In the genomic region with DNA sequence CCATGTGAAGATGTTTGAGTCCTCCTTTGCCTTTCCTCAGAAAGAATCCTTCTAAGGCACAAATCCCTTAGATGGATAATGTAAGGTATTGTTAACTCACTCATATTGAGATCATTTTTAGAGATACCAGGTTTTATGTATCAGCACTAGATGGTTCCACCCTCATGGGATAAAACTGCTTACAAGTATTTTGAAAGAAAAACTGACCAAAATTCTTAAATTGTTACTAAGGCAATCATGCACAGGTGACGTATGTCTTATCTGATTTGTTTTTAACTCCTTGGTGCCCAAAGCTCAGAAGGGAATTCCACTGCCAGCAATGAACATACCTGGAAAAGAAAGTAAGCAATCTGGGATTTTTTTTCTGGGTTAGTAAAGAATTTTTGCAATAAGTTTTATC, we compare ENCODE assay signal across 20 cellular contexts.
DNase-seq lines count a peak whose midpoint lies in the region; ATAC-seq, FAIRE-seq and TF ChIP-seq lines count a peak whose summit lies in the region.
"Had no signal": no experiment of that assay in that cellular context is flagged by ENCODE, and none has a peak within 500 bp of the region (broad histone marks: within the 10 kb centered on the region; RNA-seq: fewer than 3 reads in every experiment).

No MANE protein-coding gene starts in this region.

- CTCF ChIA-PET in HepG2 (lab: Yijun Ruan, JAX; ENCODE audit: low intra/inter-chr PET ratio, low total read pairs), result no interaction called here

- FAIRE-seq in HepG2 (lab: Jason Lieb, UNC), result no peak
- FAIRE-seq: D721Med, GM12878, GM12892, GM18507 had no signal

- no peak overlapping the region for H2AFZ ChIP-seq in HepG2 (ENCODE audit: low read length)
- H2AFZ ChIP-seq in trophoblast cell (ENCODE audit: insufficient read depth, low read length, poor library complexity), result no peak overlapping the region

- H3K4me3 ChIP-seq in HepG2 (replicated peaks in 1 of 3; ENCODE audit: insufficient read depth in 1 of 3, low read depth in 2 of 3, low read length in 3 of 3), result no peak overlapping the region
- H3K4me3 ChIP-seq in right lobe of liver, result no peak overlapping the region
- H3K4me3 ChIP-seq in RWPE2 (ENCODE audit: severe bottlenecking), result no peak overlapping the region
- no peak overlapping the region for H3K4me3 ChIP-seq in trophoblast cell (ENCODE audit: low read depth, low read length)
- H3K4me3 ChIP-seq: BLaER1 treated with 17β-estradiol and CSF1 and Interleukin-3, amounts not matched to agents 10 nM and 100 nM; GM12878 had no signal

- no peak for ATAC-seq in HepG2
- ATAC-seq in right lobe of liver, result no peak
- no peak for ATAC-seq in RWPE2 (ENCODE audit: low read depth)
- ATAC-seq in HG03139 (IDR thresholded peaks at IDR 0.05; ENCODE audit: unreplicated experiment), result no peak
- ATAC-seq: CD8-positive, alpha-beta T cell; GM12878 had no signal

- BruUV-seq in HepG2 (replicated peaks; lab: Mats Ljungman, UMichigan), result TSS peak; percentile 10

- H3K27ac ChIP-seq in HepG2 (ENCODE audit: extremely low read length, insufficient read depth, low read length) (no peak overlapping the region), right lobe of liver (no peak overlapping the region), RWPE2 (ENCODE audit: poor library complexity, severe bottlenecking) (peak overlapping the region; percentile 13), trophoblast cell (ENCODE audit: low read depth, low read length) (no peak overlapping the region)
- H3K27ac ChIP-seq: BLaER1 treated with 17β-estradiol and CSF1 and Interleukin-3, amounts not matched to agents 10 nM and 100 nM; C4-2B had no signal

- H3K79me1 ChIP-seq in trophoblast cell (ENCODE audit: low read length), result peaks cover 16% of the 10 kb centered on the region

- no peak overlapping the region for H2BK12ac ChIP-seq in trophoblast cell (ENCODE audit: low read length)

- no peak overlapping the region for H4K12ac ChIP-seq in trophoblast cell (ENCODE audit: low read depth, low read length)

- POLR2A ChIA-PET in HepG2 (lab: Yijun Ruan, JAX), result no interaction called here

- in situ Hi-C loops in HepG2 (cut with HindIII; ENCODE audit: extremely low pct_ligation_motif_present, low pct_unique_long_range_greater_than_20kb), result no loop called here

- no peak for TF ChIP-seq RAD21 in HepG2 (CRISPR knock-in tag; IDR thresholded peaks at IDR 0.05)

- WGBS in HepG2 (ENCODE audit: low lambda C conversion rate), result 95% methylated on average over 1 of the region's 1 CpG
- 25% methylated on average over 1 of the region's 1 CpG for WGBS in right lobe of liver (ENCODE audit: insufficient coverage, low coverage, low lambda C conversion rate, missing lambda C conversion rate)
- no CpG with 5 or more reads among the region's 1 CpG for WGBS in trophoblast cell (ENCODE audit: extremely low coverage, insufficient coverage, insufficient read length)

- TF ChIP-seq EP300 in HepG2 (IDR thresholded peaks at IDR 0.05; ENCODE audit: low read depth in 2 of 2, low read length in 2 of 2) (no peak), HepG2 (CRISPR knock-in tag; IDR thresholded peaks at IDR 0.05; ENCODE audit: borderline replicate concordance) (no peak)

- no peak for TF ChIP-seq CTCF in HepG2 (CRISPR knock-in tag; IDR thresholded peaks at IDR 0.05)
- TF ChIP-seq CTCF in right lobe of liver (IDR thresholded peaks at IDR 0.05), result no peak
- TF ChIP-seq CTCF in RWPE2 (IDR thresholded peaks at IDR 0.05; ENCODE audit: poor library complexity, severe bottlenecking), result no peak

- TF ChIP-seq POLR2A in HepG2 (IDR thresholded peaks at IDR 0.05; ENCODE audit: insufficient read depth in 1 of 2, low read depth in 2 of 2, low read length in 2 of 2) (no peak), right lobe of liver (IDR thresholded peaks at IDR 0.05) (no peak)

- H3K9me3 ChIP-seq in HepG2 (ENCODE audit: low read length) (no peaks in the 10 kb centered on the region), right lobe of liver (peaks cover 0 to 3% (median 0%) of the 10 kb centered on the region in 4 donors), RWPE2 (ENCODE audit: severe bottlenecking) (no peaks in the 10 kb centered on the region), trophoblast cell (ENCODE audit: insufficient read depth, low read depth, low read length) (no peaks in the 10 kb centered on the region)
- H3K9me3 ChIP-seq: Caco-2 had no signal

- H4K91ac ChIP-seq in trophoblast cell (ENCODE audit: low read depth, low read length), result no peak overlapping the region

- DNase-seq in HepG2 (ENCODE audit: low spot score) (no peak), right lobe of liver (no peak), RWPE2 (ENCODE audit: low spot score) (no peak), trophoblast cell (peak; percentile 10 to 78), HUDEP-2 (lab: John Stamatoyannopoulos, UW; ENCODE audit: unreplicated experiment in 76 of 76) (no peak)
- DNase-seq: 8988T; ACHN; Caco-2; Calu3; CD4-positive, alpha-beta T cell; CD8-positive, alpha-beta T cell; DMS79 treated with DMSO at 0.1 percent for 48 hours; GDM1 had no signal

- H2AK5ac ChIP-seq in trophoblast cell (ENCODE audit: low read length), result no peak overlapping the region

- H4K8ac ChIP-seq in trophoblast cell (ENCODE audit: low read depth, low read length), result no peak overlapping the region

- H3K4ac ChIP-seq in trophoblast cell (ENCODE audit: low read depth, low read length), result no peak overlapping the region

- intact Hi-C loops in HepG2 (cut with micrococcal nuclease; ENCODE audit: unreplicated experiment) (no loop called here), right lobe of liver (cut with DNase I) (no loop called here)

- H3K27me3 ChIP-seq in HepG2 (ENCODE audit: control insufficient read depth in 1 of 2, insufficient read depth in 2 of 2, low read length in 2 of 2), result no peaks in the 10 kb centered on the region
- no peaks in the 10 kb centered on the region for H3K27me3 ChIP-seq in right lobe of liver
- no peaks in the 10 kb centered on the region for H3K27me3 ChIP-seq in RWPE2 (ENCODE audit: insufficient read depth, poor library complexity, severe bottlenecking)
- H3K27me3 ChIP-seq in trophoblast cell (ENCODE audit: insufficient read depth, low read length), result no peaks in the 10 kb centered on the region
- H3K27me3 ChIP-seq: BLaER1 treated with 17β-estradiol and CSF1 and Interleukin-3, amounts not matched to agents 10 nM and 100 nM had no signal

- H3K4me1 ChIP-seq in HepG2 (ENCODE audit: insufficient read depth, low read length) (peaks cover 9% of the 10 kb centered on the region), right lobe of liver (no peaks in the 10 kb centered on the region), RWPE2 (ENCODE audit: insufficient read depth, poor library complexity, severe bottlenecking) (peaks cover 6% of the 10 kb centered on the region), trophoblast cell (ENCODE audit: control insufficient read depth in 1 of 2, insufficient read depth in 2 of 2, low read length in 2 of 2) (peaks cover 3 to 8% of the 10 kb centered on the region in 2 experiments)
- H3K4me1 ChIP-seq: BLaER1 treated with 17β-estradiol and CSF1 and Interleukin-3, amounts not matched to agents 10 nM and 100 nM; Caco-2 had no signal

- H4K20me1 ChIP-seq in HepG2 (ENCODE audit: insufficient read depth, low read length), result no peaks in the 10 kb centered on the region
- H4K20me1 ChIP-seq: BLaER1 treated with 17β-estradiol and CSF1 and Interleukin-3, amounts not matched to agents 10 nM and 100 nM had no signal

- H2BK5ac ChIP-seq in trophoblast cell (ENCODE audit: low read depth, low read length, poor library complexity), result no peak overlapping the region

- H3K79me2 ChIP-seq in HepG2 (ENCODE audit: insufficient read depth, low read length), result no peaks in the 10 kb centered on the region
- H3K79me2 ChIP-seq in trophoblast cell (ENCODE audit: control insufficient read depth, insufficient read depth, low read length, poor library complexity), result no peaks in the 10 kb centered on the region

- no peak overlapping the region for H3K14ac ChIP-seq in trophoblast cell (ENCODE audit: low read length)

- H3K4me2 ChIP-seq in HepG2 (ENCODE audit: low read depth, low read length), result no peak overlapping the region
- no peak overlapping the region for H3K4me2 ChIP-seq in trophoblast cell (ENCODE audit: low read length)
- H3K4me2 ChIP-seq: BLaER1 treated with 17β-estradiol and CSF1 and Interleukin-3, amounts not matched to agents 10 nM and 100 nM had no signal

- no peak overlapping the region for H3K18ac ChIP-seq in trophoblast cell (ENCODE audit: low read length)

- no peak overlapping the region for H2BK120ac ChIP-seq in trophoblast cell (ENCODE audit: insufficient read depth, low read length, poor library complexity)

- H3K23ac ChIP-seq in trophoblast cell (ENCODE audit: low read length), result no peak overlapping the region

- H3K9ac ChIP-seq in HepG2 (ENCODE audit: insufficient read depth, low read depth, low read length), result no peak overlapping the region
- no peak overlapping the region for H3K9ac ChIP-seq in trophoblast cell (ENCODE audit: low read length)
- H3K9ac ChIP-seq: BLaER1 treated with 17β-estradiol and CSF1 and Interleukin-3, amounts not matched to agents 10 nM and 100 nM had no signal

- H3K36me3 ChIP-seq in HepG2 (replicated peaks in 1 of 2; ENCODE audit: control insufficient read depth in 1 of 2, insufficient read depth in 2 of 2, low read length in 2 of 2) (peaks cover 11 to 38% of the 10 kb centered on the region in 2 experiments; a peak in 4 of 5 replicates), right lobe of liver (no peaks in the 10 kb centered on the region), RWPE2 (ENCODE audit: low read depth) (no peaks in the 10 kb centered on the region), trophoblast cell (ENCODE audit: control insufficient read depth in 1 of 2, insufficient read depth in 2 of 2, low read length in 2 of 2) (no peaks in the 10 kb centered on the region)
- H3K36me3 ChIP-seq: BLaER1 treated with 17β-estradiol and CSF1 and Interleukin-3, amounts not matched to agents 10 nM and 100 nM had no signal

TF ChIP-seq in HepG2, 621 proteins besides CTCF, POLR2A, EP300 and RAD21 (continues in another document):
- TF ChIP-seq, protein P1, sequence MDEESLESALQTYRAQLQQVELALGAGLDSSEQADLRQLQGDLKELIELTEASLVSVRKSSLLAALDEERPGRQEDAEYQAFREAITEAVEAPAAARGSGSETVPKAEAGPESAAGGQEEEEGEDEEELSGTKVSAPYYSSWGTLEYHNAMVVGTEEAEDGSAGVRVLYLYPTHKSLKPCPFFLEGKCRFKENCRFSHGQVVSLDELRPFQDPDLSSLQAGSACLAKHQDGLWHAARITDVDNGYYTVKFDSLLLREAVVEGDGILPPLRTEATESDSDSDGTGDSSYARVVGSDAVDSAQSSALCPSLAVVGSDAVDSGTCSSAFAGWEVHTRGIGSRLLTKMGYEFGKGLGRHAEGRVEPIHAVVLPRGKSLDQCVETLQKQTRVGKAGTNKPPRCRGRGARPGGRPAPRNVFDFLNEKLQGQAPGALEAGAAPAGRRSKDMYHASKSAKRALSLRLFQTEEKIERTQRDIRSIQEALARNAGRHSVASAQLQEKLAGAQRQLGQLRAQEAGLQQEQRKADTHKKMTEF (CRISPR knock-in tag; IDR thresholded peaks at IDR 0.05), result no peak
- no peak for TF ChIP-seq POLR2AphosphoS5 (IDR thresholded peaks at IDR 0.05; ENCODE audit: low read depth, low read length)
- no peak for TF ChIP-seq ZBTB21 (CRISPR knock-in tag; IDR thresholded peaks at IDR 0.05)
- no peak for TF ChIP-seq NR2C2 (CRISPR knock-in tag; IDR thresholded peaks at IDR 0.05; ENCODE audit: borderline replicate concordance)
- TF ChIP-seq NFIB (CRISPR knock-in tag; IDR thresholded peaks at IDR 0.05; ENCODE audit: borderline replicate concordance), result no peak

Comparison
In these comparisons a context has a peak if more than half of its experiments do, and no peak if none do; other contexts are left out.
1. DNase-seq: peak in trophoblast cell (2 of 2); none in HepG2 (single experiment), right lobe of liver (0 of 3), RWPE2 (single experiment) and HUDEP-2 (0 of 76).